In genomic region chr12:98894412-98895085, GRCh38 we compare ENCODE assay signal across 9 cellular contexts.
DNase-seq lines count a peak whose midpoint lies in the region; ATAC-seq and TF ChIP-seq lines count a peak whose summit lies in the region.
"Had no signal": no experiment of that assay in that cellular context is flagged by ENCODE, and none has a peak within 500 bp of the region (broad histone marks: within the 10 kb centered on the region; RNA-seq: fewer than 3 reads in every experiment).

No MANE protein-coding gene starts in this region.

- H3K27ac ChIP-seq in gastroesophageal sphincter (no peak overlapping the region), prostate gland (no peak overlapping the region)
- H3K27ac ChIP-seq: thyroid gland had no signal

- ATAC-seq in gastroesophageal sphincter (no peak), HG03439 (IDR thresholded peaks at IDR 0.05; ENCODE audit: unreplicated experiment) (no peak), mucosa of descending colon (no peak)

- H3K9me3 ChIP-seq in gastroesophageal sphincter: no peaks in the 10 kb centered on the region
- no peaks in the 10 kb centered on the region for H3K9me3 ChIP-seq in prostate gland
- H3K9me3 ChIP-seq in mucosa of descending colon: no peaks in the 10 kb centered on the region
- H3K9me3 ChIP-seq: thyroid gland had no signal

- no peak for TF ChIP-seq CTCF in gastroesophageal sphincter (IDR thresholded peaks at IDR 0.05)
- TF ChIP-seq CTCF in prostate gland (IDR thresholded peaks at IDR 0.05): no peak
- TF ChIP-seq CTCF in mucosa of descending colon (IDR thresholded peaks at IDR 0.05): no peak

- H3K4me3 ChIP-seq in gastroesophageal sphincter (peak overlapping the region; percentile 28 to 51), prostate gland (peak overlapping the region; percentile 25 to 30), mucosa of descending colon (no peak overlapping the region)
- H3K4me3 ChIP-seq: thyroid gland had no signal

- 3% methylated on average over 6 of the region's 96 CpGs; no CpG with 5 or more reads in 1 of the 2 donors for WGBS in gastroesophageal sphincter (ENCODE audit: low coverage in 1 of 2), 2 donors
- under 1% methylated on average over 65 of the region's 96 CpGs for WGBS in prostate gland

- H3K36me3 ChIP-seq in gastroesophageal sphincter: no peaks in the 10 kb centered on the region
- H3K36me3 ChIP-seq in prostate gland: no peaks in the 10 kb centered on the region
- no peaks in the 10 kb centered on the region for H3K36me3 ChIP-seq in mucosa of descending colon (ENCODE audit: low read depth)
- H3K36me3 ChIP-seq: thyroid gland had no signal

- no peak for TF ChIP-seq EP300 in gastroesophageal sphincter (IDR thresholded peaks at IDR 0.05)

- in situ Hi-C loops in G401 (cut with HindIII; ENCODE audit: low sequenced_read_pairs): no loop called here

- H3K27me3 ChIP-seq in gastroesophageal sphincter: peaks cover 55% of the 10 kb centered on the region
- H3K27me3 ChIP-seq in prostate gland (replicated peaks; ENCODE audit: insufficient read depth): peaks cover 6% of the 10 kb centered on the region
- H3K27me3 ChIP-seq: thyroid gland had no signal

- intact Hi-C loops in prostate gland (cut with DNase I) (no loop called here), mucosa of descending colon (cut with DNase I, micrococcal nuclease) (no loop called here)

- DNase-seq in G401 (ENCODE audit: low spot score) (peak; percentile 28), NCI-H146 (lab: John Stamatoyannopoulos, UW) (peak; percentile 49), prostate gland (ENCODE audit: low spot score) (no peak), SKM-1 treated with dmso at 0.1 percent for 144 hours (lab: John Stamatoyannopoulos, UW; ENCODE audit: unreplicated experiment) (no peak), SW480 (ENCODE audit: low spot score) (no peak), mucosa of descending colon (no peak)

- peaks cover 0 to 23% (median 4%) of the 10 kb centered on the region in 3 donors for H3K4me1 ChIP-seq in gastroesophageal sphincter
- no peaks in the 10 kb centered on the region for H3K4me1 ChIP-seq in prostate gland (replicated peaks)
- no peaks in the 10 kb centered on the region for H3K4me1 ChIP-seq in mucosa of descending colon (ENCODE audit: low read depth)

- TF ChIP-seq POLR2A in gastroesophageal sphincter (IDR thresholded peaks at IDR 0.05) (no peak), prostate gland (IDR thresholded peaks at IDR 0.05) (no peak)

Comparison
In these comparisons a context has a peak if more than half of its experiments do, and no peak if none do; other contexts are left out.
1. DNase-seq: peak in G401 (single experiment) and NCI-H146 (single experiment); none in prostate gland (single experiment), SKM-1 treated with dmso at 0.1 percent for 144 hours (single experiment), SW480 (single experiment) and mucosa of descending colon (0 of 3).